Comparison of ENCODE assay signal across 1 cellular context in genomic region chr3:142723968-142724681, GRCh38.
A peak's percentile ranks its signal among the peaks of the same experiment; 100 is the strongest.
TF ChIP-seq lines count a peak whose summit lies in the region.

TRPC1 (plus strand) TSS chr3:142724034; CDS start chr3:142724560, 526 bp downstream.

TF ChIP-seq in HepG2, 621 proteins besides CTCF, POLR2A, EP300 and RAD21 (continued from another document and continues in another):
- no peak for TF ChIP-seq ZNF382 (CRISPR knock-in tag; IDR thresholded peaks at IDR 0.05; ENCODE audit: borderline replicate concordance)
- TF ChIP-seq KDM2A (CRISPR knock-in tag; IDR thresholded peaks at IDR 0.05; ENCODE audit: borderline replicate concordance, low read depth): peak; percentile 30
- no peak for TF ChIP-seq SOX13 (IDR thresholded peaks at IDR 0.05)
- TF ChIP-seq SOX13 (CRISPR knock-in tag; conservative IDR thresholded peaks at IDR 0.05 in 1 of 2, IDR thresholded peaks at IDR 0.05 in 1 of 2): 0 out of 4 replicates have a peak, but pooled peaks of 1 of the 2 experiments have one; percentile 9
- no peak; the same call in 1 of the 2 replicates for TF ChIP-seq ZNF772 (CRISPR knock-in tag; IDR thresholded peaks at IDR 0.05)
- 0 out of 2 replicates have a peak, but pooled peaks have one; percentile 5 for TF ChIP-seq ZNF441 (CRISPR knock-in tag; IDR thresholded peaks at IDR 0.05; ENCODE audit: borderline replicate concordance)
- peak; percentile 63; the same call in 1 of the 2 replicates for TF ChIP-seq POGK (CRISPR knock-in tag; conservative IDR thresholded peaks at IDR 0.05)
- TF ChIP-seq ZNF430 (CRISPR knock-in tag; IDR thresholded peaks at IDR 0.05): peak; percentile 75; the same call in 1 of the 2 replicates
- TF ChIP-seq FOXA1 (IDR thresholded peaks at IDR 0.05): no peak
- no peak for TF ChIP-seq FOXA1 (CRISPR knock-in tag; IDR thresholded peaks at IDR 0.05)
- peak in 1 of 2 experiments; percentile 41; a peak in 1 of 4 replicates for TF ChIP-seq REST (IDR thresholded peaks at IDR 0.05; ENCODE audit: borderline replicate concordance in 1 of 2, low read depth in 1 of 2, low read length in 2 of 2)
- TF ChIP-seq NR2F1 (CRISPR knock-in tag; IDR thresholded peaks at IDR 0.05): peak; percentile 31 to 41; a peak in 3 of 4 replicates
- TF ChIP-seq NCOA5 (CRISPR knock-in tag; IDR thresholded peaks at IDR 0.05): no peak
- TF ChIP-seq ZNF407 (CRISPR knock-in tag; IDR thresholded peaks at IDR 0.05; ENCODE audit: not compliant biosample characterization): peak; percentile 34
- no peak for TF ChIP-seq ZFP1 (CRISPR knock-in tag; IDR thresholded peaks at IDR 0.05)
- peak; percentile 15; the same call in 1 of the 2 replicates for TF ChIP-seq NCOR1 (IDR thresholded peaks at IDR 0.05; ENCODE audit: borderline replicate concordance, low read length)
- no peak for TF ChIP-seq ZNF713 (CRISPR knock-in tag; IDR thresholded peaks at IDR 0.05)
- peak; percentile 45 for TF ChIP-seq ZNF563 (CRISPR knock-in tag; IDR thresholded peaks at IDR 0.05)
- TF ChIP-seq ZNF740 (CRISPR knock-in tag; IDR thresholded peaks at IDR 0.05): no peak
- TF ChIP-seq PBX3 (CRISPR knock-in tag; IDR thresholded peaks at IDR 0.05; ENCODE audit: borderline replicate concordance): no peak
- 0 out of 2 replicates have a peak, but pooled peaks have one; percentile 10 for TF ChIP-seq HNF4G (IDR thresholded peaks at IDR 0.05; ENCODE audit: borderline replicate concordance, low read depth, low read length)
- 0 out of 2 replicates have a peak, but pooled peaks have one; percentile 2 for TF ChIP-seq HNF4G (CRISPR knock-in tag; IDR thresholded peaks at IDR 0.05; ENCODE audit: borderline replicate concordance, low read depth)
- no peak for TF ChIP-seq ZFAT (CRISPR knock-in tag; conservative IDR thresholded peaks at IDR 0.05)
- TF ChIP-seq ZNF703 (CRISPR knock-in tag; IDR thresholded peaks at IDR 0.05; ENCODE audit: borderline replicate concordance): no peak
- no peak for TF ChIP-seq ZNF224 (CRISPR knock-in tag; IDR thresholded peaks at IDR 0.05)
- TF ChIP-seq ZFP36L2 (CRISPR knock-in tag; IDR thresholded peaks at IDR 0.05): no peak
- 0 out of 2 replicates have a peak, but pooled peaks have one; percentile 22 for TF ChIP-seq NFKB2 (CRISPR knock-in tag; IDR thresholded peaks at IDR 0.05; ENCODE audit: borderline replicate concordance)
- peak; percentile 51 for TF ChIP-seq SP5 (CRISPR knock-in tag; IDR thresholded peaks at IDR 0.05; ENCODE audit: borderline replicate concordance, low read depth)
- TF ChIP-seq DBP (CRISPR knock-in tag; IDR thresholded peaks at IDR 0.05; ENCODE audit: not compliant biosample characterization): peak; percentile 61
- 0 out of 2 replicates have a peak, but pooled peaks have one; percentile 20 for TF ChIP-seq ZNF143 (CRISPR knock-in tag; IDR thresholded peaks at IDR 0.05)
- TF ChIP-seq ZNF136 (CRISPR knock-in tag; IDR thresholded peaks at IDR 0.05; ENCODE audit: low read depth): no peak; the same call in 1 of the 2 replicates
- TF ChIP-seq SCMH1 (CRISPR knock-in tag; IDR thresholded peaks at IDR 0.05; ENCODE audit: borderline replicate concordance): no peak
- TF ChIP-seq ZNF616 (CRISPR knock-in tag; IDR thresholded peaks at IDR 0.05; ENCODE audit: low read depth): no peak
- TF ChIP-seq NFYC (CRISPR knock-in tag; IDR thresholded peaks at IDR 0.05): 0 out of 2 replicates have a peak, but pooled peaks have one; percentile 7
- no peak for TF ChIP-seq SMAD1 (CRISPR knock-in tag; IDR thresholded peaks at IDR 0.05; ENCODE audit: borderline replicate concordance, low read depth)
- no peak; the same call in 1 of the 2 replicates for TF ChIP-seq ESRRA (CRISPR knock-in tag; IDR thresholded peaks at IDR 0.05; ENCODE audit: low read depth)
- TF ChIP-seq GTF2F1 (IDR thresholded peaks at IDR 0.05; ENCODE audit: low read length): no peak
- TF ChIP-seq MAFK (conservative IDR thresholded peaks at IDR 0.05 in 1 of 2, IDR thresholded peaks at IDR 0.05 in 1 of 2; ENCODE audit: low read length in 2 of 2): no peak
- TF ChIP-seq NFATC3 (CRISPR knock-in tag; IDR thresholded peaks at IDR 0.05): no peak
- TF ChIP-seq SMARCC2 (IDR thresholded peaks at IDR 0.05): no peak
- TF ChIP-seq JUND (CRISPR knock-in tag; IDR thresholded peaks at IDR 0.05): peak; percentile 23; the same call in 1 of the 2 replicates
- TF ChIP-seq ATRX (CRISPR knock-in tag; IDR thresholded peaks at IDR 0.05; ENCODE audit: borderline replicate concordance): no peak; the same call in 1 of the 2 replicates
- TF ChIP-seq TFDP2 (CRISPR knock-in tag; IDR thresholded peaks at IDR 0.05): no peak
- no peak for TF ChIP-seq E2F2 (CRISPR knock-in tag; IDR thresholded peaks at IDR 0.05; ENCODE audit: borderline replicate concordance)
